ENCODE assay signal across 8 cellular contexts in genomic region chr17:76701471-76701967, GRCh38. TPM values are rescaled to one million over a fixed set of nuclear protein-coding genes. Genes with fewer than 3 reads are reported as not detected.
DNase-seq lines count a peak whose midpoint lies in the region; ATAC-seq, FAIRE-seq and TF ChIP-seq lines count a peak whose summit lies in the region.
"Had no signal": no experiment of that assay in that cellular context is flagged by ENCODE, and none has a peak within 500 bp of the region (broad histone marks: within the 10 kb centered on the region; RNA-seq: fewer than 3 reads in every experiment).

No MANE protein-coding gene starts in this region.

- peak overlapping the region; percentile 78 to 84 for H3K27ac ChIP-seq in SK-N-SH (ENCODE audit: low read depth in 2 of 2, low read length in 1 of 2)
- no peak overlapping the region for H3K27ac ChIP-seq in iPS-20b (ENCODE audit: low read length)
- peak overlapping the region; percentile 97 for H3K27ac ChIP-seq in stomach smooth muscle (ENCODE audit: low read length)
- H3K27ac ChIP-seq: HL-60 had no signal

- no peak overlapping the region for H3K4me3 ChIP-seq in SK-N-SH (ENCODE audit: low read depth in 2 of 2, low read length in 1 of 2)
- H3K4me3 ChIP-seq in iPS-20b (ENCODE audit: low read length): no peak overlapping the region
- peak overlapping the region; percentile 63 to 71 for H3K4me3 ChIP-seq in stomach smooth muscle (ENCODE audit: low read length in 2 of 2)

- no peak for ATAC-seq in HG03442 (IDR thresholded peaks at IDR 0.05; ENCODE audit: unreplicated experiment)

- no peak for DNase-seq in SK-N-SH
- DNase-seq in RCC 7860 (ENCODE audit: low spot score): no peak
- DNase-seq in SKM-1 (lab: John Stamatoyannopoulos, UW; ENCODE audit: unreplicated experiment): no peak
- DNase-seq: stimulated activated CD8-positive, alpha-beta memory T cell treated with anti-CD3 and anti-CD28 coated beads, Interleukin-4, amount 100 ng/mL, for 48 hours had no signal

- H3K4me1 ChIP-seq in SK-N-SH (ENCODE audit: control insufficient read depth in 1 of 2, insufficient read depth in 2 of 2, low read depth in 1 of 2, low read length in 1 of 2) (peaks cover 26 to 45% of the 10 kb centered on the region in 2 experiments), iPS-20b (ENCODE audit: insufficient read depth, low read length) (peaks cover 27% of the 10 kb centered on the region; the same call in 1 of the 2 replicates), stomach smooth muscle (ENCODE audit: control insufficient read depth, insufficient read depth, low read length) (peaks cover 83% of the 10 kb centered on the region)

- H3K9me2 ChIP-seq in SK-N-SH: no peaks in the 10 kb centered on the region

- peaks cover 98% of the 10 kb centered on the region for H3K79me2 ChIP-seq in SK-N-SH (ENCODE audit: insufficient read depth)

- CTCF ChIA-PET in SK-N-SH (lab: Yijun Ruan, JAX): interaction anchor here (0.8 to 8.3 kb wide), 8 partner anchors 9 to 365 kb away, joined by 3 to 50 read pairs (median 6); partner anchors contain the start of gene MXRA7

- WGBS in SK-N-SH (ENCODE audit: low lambda C conversion rate): 71% methylated on average over 11 of the region's 11 CpGs

- H3F3A ChIP-seq in SK-N-SH (replicated peaks; ENCODE audit: insufficient read depth): peaks cover 34% of the 10 kb centered on the region

- H3K27me3 ChIP-seq in SK-N-SH (ENCODE audit: insufficient read depth): no peaks in the 10 kb centered on the region
- no peaks in the 10 kb centered on the region for H3K27me3 ChIP-seq in iPS-20b (ENCODE audit: insufficient read depth, low read length)
- no peaks in the 10 kb centered on the region for H3K27me3 ChIP-seq in stomach smooth muscle (ENCODE audit: control insufficient read depth in 1 of 2, insufficient read depth in 2 of 2, low read length in 2 of 2)

- POLR2A ChIA-PET in SK-N-SH (lab: Yijun Ruan, JAX): interaction anchor here (1.0 to 2.1 kb wide), 2 partner anchors 8 to 158 kb away, joined by 3 to 6 read pairs; no protein-coding TSS in a partner anchor

- no peak for TF ChIP-seq RAD21 in SK-N-SH (IDR thresholded peaks at IDR 0.05; ENCODE audit: low read length)

- no peak overlapping the region for H2AFZ ChIP-seq in SK-N-SH (ENCODE audit: low read depth)

- TF ChIP-seq CTCF in SK-N-SH (IDR thresholded peaks at IDR 0.05): no peak

- no peak for FAIRE-seq in RCC 7860 (lab: Jason Lieb, UNC)

- no peak overlapping the region for H3K9ac ChIP-seq in SK-N-SH
- H3K9ac ChIP-seq in iPS-20b (ENCODE audit: low read depth, low read length): peak overlapping the region; percentile 8; the same call in 1 of the 2 replicates
- peak overlapping the region; percentile 73 to 88 for H3K9ac ChIP-seq in stomach smooth muscle (ENCODE audit: low read length in 2 of 2)

- peak overlapping the region; percentile 83 for H3K4me2 ChIP-seq in SK-N-SH

- TF ChIP-seq EP300 in SK-N-SH (IDR thresholded peaks at IDR 0.05; ENCODE audit: borderline replicate concordance in 1 of 2, low read depth in 1 of 2, low read length in 1 of 2): no peak

- H3K36me3 ChIP-seq in SK-N-SH (replicated peaks in 1 of 2; ENCODE audit: control insufficient read depth in 1 of 2, insufficient read depth in 2 of 2, low read length in 1 of 2) (no peaks in the 10 kb centered on the region), iPS-20b (ENCODE audit: insufficient read depth, low read depth, low read length) (no peaks in the 10 kb centered on the region), stomach smooth muscle (ENCODE audit: control insufficient read depth in 2 of 2, insufficient read depth in 2 of 2, low read length in 2 of 2) (no peaks in the 10 kb centered on the region)

- H4K20me1 ChIP-seq in SK-N-SH (ENCODE audit: insufficient read depth): peaks cover 63% of the 10 kb centered on the region

- H3K9me3 ChIP-seq in SK-N-SH (no peaks in the 10 kb centered on the region), iPS-20b (ENCODE audit: insufficient read depth, low read depth, low read length) (no peaks in the 10 kb centered on the region), stomach smooth muscle (ENCODE audit: control insufficient read depth in 2 of 2, low read length in 2 of 2) (no peaks in the 10 kb centered on the region)

TF ChIP-seq in SK-N-SH, 30 proteins besides CTCF, POLR2A, EP300 and RAD21:
- TF ChIP-seq FOXJ3 (CRISPR knock-in tag; IDR thresholded peaks at IDR 0.05) (no peak; the same call in 1 of the 2 replicates), ELF1 (IDR thresholded peaks at IDR 0.05) (no peak), NFIC (IDR thresholded peaks at IDR 0.05; ENCODE audit: borderline replicate concordance) (no peak), TEAD4 (IDR thresholded peaks at IDR 0.05; ENCODE audit: borderline replicate concordance, insufficient read depth) (no peak), JUND (IDR thresholded peaks at IDR 0.05) (no peak), USF1 (IDR thresholded peaks at IDR 0.05; ENCODE audit: borderline replicate concordance, low read depth) (no peak), PBX3 (IDR thresholded peaks at IDR 0.05) (no peak), MAX (IDR thresholded peaks at IDR 0.05; ENCODE audit: low read depth) (no peak), IRF3 (IDR thresholded peaks at IDR 0.05; ENCODE audit: low read depth, low read length) (no peak)

RNA-seq across cellular contexts. Expression of gene MXRA7, which starts 9.2 kb away (rescaled TPM):
- polyA plus RNA-seq in SK-N-SH (2012; rRNA removed): 154 and 187 TPM in 2 replicates
- 223 and 232 TPM in 2 replicates for polyA plus RNA-seq in SK-N-SH (2012; cell fraction: cytosol; rRNA removed)
- polyA plus RNA-seq in SK-N-SH (2012; cell fraction: nucleus; rRNA removed): 55.0 and 81.5 TPM in 2 replicates

RNA-seq across cellular contexts. Expression of gene JMJD6, which starts 24.9 kb away (rescaled TPM):
- polyA plus RNA-seq in SK-N-SH (2012; rRNA removed): 20.1 and 23.3 TPM in 2 replicates
- 15.2 and 15.7 TPM in 2 replicates for polyA plus RNA-seq in SK-N-SH (2012; cell fraction: cytosol; rRNA removed)
- 60.2 and 109 TPM in 2 replicates for polyA plus RNA-seq in SK-N-SH (2012; cell fraction: nucleus; rRNA removed)

RNA-seq across cellular contexts. Expression of gene METTL23, which starts 25.1 kb away (rescaled TPM):
- 75.9 and 96.8 TPM in 2 replicates for polyA plus RNA-seq in SK-N-SH (2012; rRNA removed)
- 87.6 and 89.2 TPM in 2 replicates for polyA plus RNA-seq in SK-N-SH (2012; cell fraction: cytosol; rRNA removed)
- polyA plus RNA-seq in SK-N-SH (2012; cell fraction: nucleus; rRNA removed): 80.8 and 107 TPM in 2 replicates

RNA-seq across cellular contexts. Expression of gene SRSF2, which starts 35.6 kb away (rescaled TPM):
- polyA plus RNA-seq in SK-N-SH (2012; rRNA removed): 211 and 271 TPM in 2 replicates
- polyA plus RNA-seq in SK-N-SH (2012; cell fraction: cytosol; rRNA removed): 162 and 197 TPM in 2 replicates
- polyA plus RNA-seq in SK-N-SH (2012; cell fraction: nucleus; rRNA removed): 1,226 and 1,940 TPM in 2 replicates

RNA-seq across cellular contexts. Expression of gene MFSD11, which starts 36.4 kb away (rescaled TPM):
- polyA plus RNA-seq in SK-N-SH (2012; rRNA removed): 22.7 and 28.3 TPM in 2 replicates
- 24.9 and 26.3 TPM in 2 replicates for polyA plus RNA-seq in SK-N-SH (2012; cell fraction: cytosol; rRNA removed)
- 28.4 and 31.2 TPM in 2 replicates for polyA plus RNA-seq in SK-N-SH (2012; cell fraction: nucleus; rRNA removed)

Comparison
In these comparisons a context has a peak if more than half of its experiments do, and no peak if none do; other contexts are left out.
1. H3K4me3 ChIP-seq: peak in stomach smooth muscle (2 of 2); none in SK-N-SH (0 of 2) and iPS-20b (single experiment).